ENCODE assay signal across 31 cellular contexts in genomic region chr4:477686-478085, GRCh38. TPM values are rescaled to one million over a fixed set of nuclear protein-coding genes. Genes with fewer than 3 reads are reported as not detected.
DNase-seq lines count a peak whose midpoint lies in the region; TF ChIP-seq lines count a peak whose summit lies in the region.
"Had no signal": no experiment of that assay in that cellular context is flagged by ENCODE, and none has a peak within 500 bp of the region (broad histone marks: within the 10 kb centered on the region; RNA-seq: fewer than 3 reads in every experiment).

No MANE protein-coding gene starts in this region.

- H3K27me3 ChIP-seq in GM06990 (replicated peaks; ENCODE audit: control insufficient read depth, insufficient read depth, low read length) = no peaks in the 10 kb centered on the region
- H3K27me3 ChIP-seq: body of pancreas, heart left ventricle, MG63, sigmoid colon, stomach, uterus had no signal

- H3K36me3 ChIP-seq in GM06990 (ENCODE audit: control insufficient read depth, insufficient read depth, low read length) = no peaks in the 10 kb centered on the region
- H3K36me3 ChIP-seq: prostate gland, sigmoid colon, stomach, uterus had no signal

- DNase-seq in GM06990 (ENCODE audit: extremely low read depth, insufficient read length) (no peak), MV-4-11 (lab: John Stamatoyannopoulos, UW) (peak; percentile 36), OCI-M1 (lab: John Stamatoyannopoulos, UW) (peak; percentile 42), kidney tubule cell (ENCODE audit: low spot score) (peak; percentile 27), type B pancreatic cell (ENCODE audit: extremely low spot score, unreplicated experiment) (no peak), AG20443 (ENCODE audit: low spot score) (no peak)
- no peak for DNase-seq in activated effector memory CD4-positive, alpha-beta T cell treated with anti-CD3 and anti-CD28 coated beads, Interleukin-2, amount 50 U/mL, for 16 hours
- DNase-seq: ACHN; activated CD8-positive, alpha-beta memory T cell treated with anti-CD3 and anti-CD28 coated beads, Interleukin-2, amount 50 U/mL, for 48 hours; activated CD8-positive, alpha-beta T cell treated with anti-CD3 and anti-CD28 coated beads for 36 hours; activated naive CD4-positive, alpha-beta T cell treated with anti-CD3 and anti-CD28 coated beads for 36 hours; body of pancreas; cerebellar nuclear complex; endodermal cell; heart left ventricle; kidney; MG63; midbrain; naive B cell; NCI-H1436 treated with DMSO at 0.1 percent for 48 hours; NCI-H774; PC-9; sigmoid colon; stimulated activated CD4-positive, alpha-beta T cell treated with anti-CD3 and anti-CD28 coated beads, Interleukin-12 subunit alpha, Interleukin-12 subunit beta, amount 100 ng/mL, for 4 hours; stimulated activated CD4-positive, alpha-beta T cell treated with anti-CD3 and anti-CD28 coated beads, Interleukin-2, amount 100 ng/mL, for 48 hours; stomach; T-helper 2 cell; uterus had no signal

- H3K4me3 ChIP-seq in GM06990 (replicated peaks; ENCODE audit: low read depth, low read length) = peak overlapping the region; percentile 27
- H3K4me3 ChIP-seq: body of pancreas, heart left ventricle, K562, MG63, PC-9, prostate gland, sigmoid colon, stomach, uterus had no signal

- H3K36me3 Mint-ChIP-seq in type B pancreatic cell = peaks cover 37% of the 10 kb centered on the region

- no peak for TF ChIP-seq CTCF in GM06990 (IDR thresholded peaks at IDR 0.05; ENCODE audit: insufficient read depth, low read length, poor library complexity, severe bottlenecking)
- no peak for TF ChIP-seq CTCF in type B pancreatic cell (conservative IDR thresholded peaks at IDR 0.05)

- no peaks in the 10 kb centered on the region for H3K27me3 Mint-ChIP-seq in type B pancreatic cell
- H3K27me3 Mint-ChIP-seq: activated CD8-positive, alpha-beta T cell treated with anti-CD3 and anti-CD28 coated beads for 36 hours; naive B cell had no signal

- no peak overlapping the region for H3K4me3 Mint-ChIP-seq in type B pancreatic cell
- H3K4me3 Mint-ChIP-seq: activated CD8-positive, alpha-beta T cell treated with anti-CD3 and anti-CD28 coated beads for 36 hours; activated naive CD4-positive, alpha-beta T cell treated with anti-CD3 and anti-CD28 coated beads for 36 hours; activated T-helper 1 cell treated with anti-CD3 and anti-CD28 coated beads, Interleukin-12 subunit alpha, Interleukin-12 subunit beta, Interleukin-2, Interleukin-4 antibody, amounts not matched to agents 30 ng/mL and 10 ng/mL and 1 ng/mL, durations not matched to agents 14 hours and 24 hours and 36 hours; endodermal cell had no signal

- no peak overlapping the region for H3K27ac Mint-ChIP-seq in type B pancreatic cell
- H3K27ac Mint-ChIP-seq: activated CD8-positive, alpha-beta T cell treated with anti-CD3 and anti-CD28 coated beads for 36 hours; activated naive CD4-positive, alpha-beta T cell treated with anti-CD3 and anti-CD28 coated beads for 36 hours; activated T-helper 1 cell treated with anti-CD3 and anti-CD28 coated beads, Interleukin-12 subunit alpha, Interleukin-12 subunit beta, Interleukin-2, Interleukin-4 antibody, amounts not matched to agents 30 ng/mL and 10 ng/mL and 1 ng/mL, durations not matched to agents 14 hours and 24 hours and 36 hours; endodermal cell had no signal

- H3K9me3 Mint-ChIP-seq in type B pancreatic cell = peaks cover 28% of the 10 kb centered on the region

- peaks cover 13% of the 10 kb centered on the region for H3K4me1 Mint-ChIP-seq in type B pancreatic cell (ENCODE audit: unreplicated experiment)

RNA-seq across cellular contexts. Expression of gene ZNF721, which starts 21.3 kb away (rescaled TPM):
- total RNA-seq in type B pancreatic cell (ENCODE audit: low replicate concordance) = 36.2 and 42.0 TPM in 2 replicates

RNA-seq across cellular contexts. Expression of gene PIGG, which starts 21.3 kb away (rescaled TPM):
- 61.8 and 63.6 TPM in 2 replicates for total RNA-seq in type B pancreatic cell (ENCODE audit: low replicate concordance)

Comparison
In these comparisons a context has a peak if more than half of its experiments do, and no peak if none do; other contexts are left out.
1. DNase-seq: peak in MV-4-11 (single experiment), OCI-M1 (single experiment) and kidney tubule cell (single experiment); none in GM06990 (single experiment), type B pancreatic cell (single experiment), AG20443 (single experiment) and activated effector memory CD4-positive, alpha-beta T cell treated with anti-CD3 and anti-CD28 coated beads, Interleukin-2, amount 50 U/mL, for 16 hours (single experiment).